Comparison of ENCODE assay signal across 10 cellular contexts in the genomic region with DNA sequence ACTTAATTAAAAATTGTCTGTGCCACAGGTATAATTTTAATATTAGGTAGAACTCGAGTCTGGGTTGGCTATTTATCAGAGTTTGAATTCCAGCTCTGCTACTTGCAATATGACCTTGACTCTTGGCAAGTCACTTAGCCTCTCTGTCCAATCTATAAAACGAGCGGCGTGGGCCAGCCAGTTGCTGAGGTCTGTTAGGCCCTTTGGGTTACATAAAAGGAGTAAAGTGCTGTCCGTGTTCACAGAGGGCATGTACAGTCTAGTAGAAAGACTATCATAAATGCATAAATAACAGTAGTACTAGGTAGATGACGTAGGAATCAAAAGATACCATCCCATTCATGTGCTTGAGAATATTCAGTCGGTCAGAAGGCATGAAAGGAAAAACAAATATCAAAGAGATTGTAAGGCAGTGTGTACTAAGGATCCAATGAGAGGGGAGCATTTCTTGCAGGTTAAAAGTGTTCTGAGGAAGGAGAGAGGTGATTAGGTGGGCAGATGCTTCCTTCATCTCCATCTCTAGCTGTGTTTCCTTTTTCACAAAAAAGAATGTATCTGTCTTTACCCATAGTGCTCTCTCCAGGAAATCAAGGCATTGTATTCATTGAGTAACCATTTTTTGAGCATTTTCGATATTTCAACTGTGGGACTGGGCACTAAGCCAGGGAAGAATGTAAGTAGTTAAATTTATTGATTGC. TPM values are rescaled to one million over a fixed set of nuclear protein-coding genes. Genes with fewer than 3 reads are reported as not detected.
DNase-seq lines count a peak whose midpoint lies in the region; ATAC-seq and TF ChIP-seq lines count a peak whose summit lies in the region.
"Had no signal": no experiment of that assay in that cellular context is flagged by ENCODE, and none has a peak within 500 bp of the region (broad histone marks: within the 10 kb centered on the region; RNA-seq: fewer than 3 reads in every experiment).

No MANE protein-coding gene starts in this region.

- H4K20me1 ChIP-seq in OCI-LY1 (ENCODE audit: insufficient read depth, low read length) = no peaks in the 10 kb centered on the region

- no peaks in the 10 kb centered on the region for H3K9me3 ChIP-seq in BE2C
- H3K9me3 ChIP-seq in OCI-LY1 (ENCODE audit: low read length) = no peaks in the 10 kb centered on the region

- intact Hi-C loops in natural killer cell (cut with micrococcal nuclease) = loop anchor here (10.0 kb wide), 1 partner anchor 197 kb away; a partner anchor contains a TSS

- peaks cover 45 to 52% of the 10 kb centered on the region in 2 donors for H3K4me1 Mint-ChIP-seq in natural killer cell
- H3K4me1 Mint-ChIP-seq in stimulated activated memory B cell treated with anti-CD40 and anti-IgM and Interleukin-4, amounts not matched to agents 10 μg/mL and 1 μg/mL and 100 μg/mL, for 72 hours = peaks cover 57% of the 10 kb centered on the region

- DNase-seq in BE2C = no peak
- no peak for DNase-seq in epithelial cell of proximal tubule (ENCODE audit: low read depth)
- no peak for DNase-seq in natural killer cell
- no peak for DNase-seq in GDM1 (lab: John Stamatoyannopoulos, UW)
- DNase-seq: DMS53 had no signal

- peak overlapping the region; percentile 79 for H3K4me2 ChIP-seq in OCI-LY1 (ENCODE audit: low read length)

- no peak overlapping the region for H3K9ac ChIP-seq in OCI-LY1 (ENCODE audit: low read length)

- TF ChIP-seq CTCF in BE2C (IDR thresholded peaks at IDR 0.05; ENCODE audit: low read depth, low read length) (no peak), OCI-LY1 (IDR thresholded peaks at IDR 0.05; ENCODE audit: low read length) (no peak), epithelial cell of proximal tubule (conservative IDR thresholded peaks at IDR 0.05; ENCODE audit: low read depth, low read length) (no peak), natural killer cell (IDR thresholded peaks at IDR 0.05) (no peak)

- H3K4me1 ChIP-seq in BE2C = no peaks in the 10 kb centered on the region; the same call in none of the 2 replicates
- peaks cover 34% of the 10 kb centered on the region for H3K4me1 ChIP-seq in OCI-LY1 (ENCODE audit: insufficient read depth, low read length, severe bottlenecking)

- peak overlapping the region; percentile 94 for H3K4me3 Mint-ChIP-seq in natural killer cell
- no peak overlapping the region for H3K4me3 Mint-ChIP-seq in stimulated activated memory B cell treated with anti-CD40 and anti-IgM and Interleukin-4, amounts not matched to agents 10 μg/mL and 1 μg/mL and 100 μg/mL, for 72 hours

- no peaks in the 10 kb centered on the region for H3K27me3 ChIP-seq in BE2C
- no peaks in the 10 kb centered on the region for H3K27me3 ChIP-seq in OCI-LY1 (ENCODE audit: insufficient read depth, low read length)

- H3K9me3 Mint-ChIP-seq in natural killer cell = no peaks in the 10 kb centered on the region
- no peaks in the 10 kb centered on the region for H3K9me3 Mint-ChIP-seq in stimulated activated memory B cell treated with anti-CD40 and anti-IgM and Interleukin-4, amounts not matched to agents 10 μg/mL and 1 μg/mL and 100 μg/mL, for 72 hours
- H3K9me3 Mint-ChIP-seq: dendritic cell treated with granulocyte-macrophage colony-stimulating factor and Interleukin-4, amounts not matched to agents 40 ng/mL and 50 ng/mL, for 4 days had no signal

- H3K27ac Mint-ChIP-seq in natural killer cell = peak overlapping the region; percentile 89 to 95
- H3K27ac Mint-ChIP-seq in stimulated activated memory B cell treated with anti-CD40 and anti-IgM and Interleukin-4, amounts not matched to agents 10 μg/mL and 1 μg/mL and 100 μg/mL, for 72 hours = no peak overlapping the region
- H3K27ac Mint-ChIP-seq: dendritic cell treated with granulocyte-macrophage colony-stimulating factor and Interleukin-4, amounts not matched to agents 40 ng/mL and 50 ng/mL, for 4 days had no signal

- no peaks in the 10 kb centered on the region for H3F3A ChIP-seq in OCI-LY1 (ENCODE audit: insufficient read depth, low read length)

- no peaks in the 10 kb centered on the region for H3K36me3 Mint-ChIP-seq in natural killer cell
- peaks cover 25% of the 10 kb centered on the region for H3K36me3 Mint-ChIP-seq in stimulated activated memory B cell treated with anti-CD40 and anti-IgM and Interleukin-4, amounts not matched to agents 10 μg/mL and 1 μg/mL and 100 μg/mL, for 72 hours

- no peaks in the 10 kb centered on the region for H3K27me3 Mint-ChIP-seq in natural killer cell (ENCODE audit: low read depth in 2 of 2)
- no peaks in the 10 kb centered on the region for H3K27me3 Mint-ChIP-seq in stimulated activated memory B cell treated with anti-CD40 and anti-IgM and Interleukin-4, amounts not matched to agents 10 μg/mL and 1 μg/mL and 100 μg/mL, for 72 hours
- H3K27me3 Mint-ChIP-seq: dendritic cell treated with granulocyte-macrophage colony-stimulating factor and Interleukin-4, amounts not matched to agents 40 ng/mL and 50 ng/mL, for 4 days had no signal

- H3K27ac ChIP-seq in OCI-LY1 (ENCODE audit: low read depth, low read length, poor library complexity, severe bottlenecking) = no peak overlapping the region

- peaks cover 28% of the 10 kb centered on the region for H3K36me3 ChIP-seq in BE2C
- peaks cover 42% of the 10 kb centered on the region for H3K36me3 ChIP-seq in OCI-LY1 (ENCODE audit: insufficient read depth, low read length)

- H3K4me3 ChIP-seq in BE2C (ENCODE audit: low read depth, low read length) (peak overlapping the region; percentile 95), OCI-LY1 (ENCODE audit: low read depth, low read length, poor library complexity, severe bottlenecking) (peak overlapping the region; percentile 82), epithelial cell of proximal tubule (ENCODE audit: low read depth, low read length) (peak overlapping the region; percentile 90)

- peaks cover 73% of the 10 kb centered on the region for H3K79me2 ChIP-seq in OCI-LY1 (ENCODE audit: insufficient read depth, low read length)

- ATAC-seq in natural killer cell (no peak), GM21786 (IDR thresholded peaks at IDR 0.05; ENCODE audit: unreplicated experiment) (no peak), HG03460 (IDR thresholded peaks at IDR 0.05; ENCODE audit: unreplicated experiment) (no peak)
- ATAC-seq in stimulated activated memory B cell treated with anti-CD40 and anti-IgM and Interleukin-4, amounts not matched to agents 10 μg/mL and 1 μg/mL and 100 μg/mL, for 72 hours = no peak

- no peak overlapping the region for H2AFZ ChIP-seq in OCI-LY1 (ENCODE audit: low read length)

- H3K9me2 ChIP-seq in OCI-LY1 (ENCODE audit: low read depth, low read length) = no peaks in the 10 kb centered on the region

RNA-seq across cellular contexts. Expression of a gene that starts 2.4 kb away (rescaled TPM):
- 102 TPM for polyA plus RNA-seq in BE2C (2012; ENCODE audit: insufficient read depth, insufficient read length, low read depth)
- total RNA-seq in epithelial cell of proximal tubule (13.6 and 29.5 TPM in 2 replicates), natural killer cell (10 to 100 TPM; 53.9 to 68.5 (median 66.3) TPM)
